In genomic region chr1:97849350-97850339, GRCh38 we compare ENCODE assay signal across 1 cellular context.
TF ChIP-seq lines count a peak whose summit lies in the region.

No MANE protein-coding gene starts in this region.

TF ChIP-seq in GM23338, 12 proteins besides CTCF, POLR2A, EP300 and RAD21 (continued from another document):
- TF ChIP-seq ETS1 (IDR thresholded peaks at IDR 0.05) (no peak), STAT1 (IDR thresholded peaks at IDR 0.05; ENCODE audit: unreplicated experiment) (no peak), ZNF114 (CRISPR knock-in tag; IDR thresholded peaks at IDR 0.05) (no peak), ZNF331 (CRISPR knock-in tag; IDR thresholded peaks at IDR 0.05; ENCODE audit: low read depth) (no peak), EZH2 (IDR thresholded peaks at IDR 0.05; ENCODE audit: low read depth, unreplicated experiment) (no peak)
TF ChIP-seq in GM23338: peak in this region for 0.
